ENCODE assay signal across 8 cellular contexts in genomic region chr6:137389150-137389664, GRCh38.
A peak's percentile ranks its signal among the peaks of the same experiment; 100 is the strongest.
DNase-seq lines count a peak whose midpoint lies in the region; ATAC-seq and TF ChIP-seq lines count a peak whose summit lies in the region.

No MANE protein-coding gene starts in this region.

- TF ChIP-seq CTCF in fibroblast of villous mesenchyme (IDR thresholded peaks at IDR 0.05; ENCODE audit: insufficient read depth, low read depth, low read length), result no peak

- ATAC-seq in GM19043 (IDR thresholded peaks at IDR 0.05; ENCODE audit: low read depth, unreplicated experiment) (peak; percentile 71), HG02763 (IDR thresholded peaks at IDR 0.05; ENCODE audit: unreplicated experiment) (no peak)

- no peak overlapping the region for H3K4me3 ChIP-seq in fibroblast of villous mesenchyme (ENCODE audit: low read depth, low read length)

- DNase-seq in KG1 (lab: John Stamatoyannopoulos, UW) (peak; percentile 61), fibroblast of villous mesenchyme (ENCODE audit: low read depth) (peak; percentile 28), DMS 273 (lab: John Stamatoyannopoulos, UW; ENCODE audit: unreplicated experiment) (no peak), NCI-H510A treated with DMSO at 0.1 percent for 48 hours (lab: John Stamatoyannopoulos, UW) (no peak)
- DNase-seq in activated CD4-positive, alpha-beta T cell treated with anti-CD3 and anti-CD28 coated beads, Interleukin-2, amount 50 U/mL, for 1 hour, result peak; percentile 51
- peak; percentile 43 for DNase-seq in stimulated activated CD8-positive, alpha-beta memory T cell treated with anti-CD3 and anti-CD28 coated beads, Interleukin-7, amount 100 ng/mL, for 24 hours (ENCODE audit: low read depth)

Comparison
In these comparisons a context has a peak if more than half of its experiments do, and no peak if none do; other contexts are left out.
1. DNase-seq: peak in KG1 (single experiment), activated CD4-positive, alpha-beta T cell treated with anti-CD3 and anti-CD28 coated beads, Interleukin-2, amount 50 U/mL, for 1 hour (single experiment), fibroblast of villous mesenchyme (single experiment) and stimulated activated CD8-positive, alpha-beta memory T cell treated with anti-CD3 and anti-CD28 coated beads, Interleukin-7, amount 100 ng/mL, for 24 hours (single experiment); none in DMS 273 (single experiment) and NCI-H510A treated with DMSO at 0.1 percent for 48 hours (single experiment).